In the genomic region with DNA sequence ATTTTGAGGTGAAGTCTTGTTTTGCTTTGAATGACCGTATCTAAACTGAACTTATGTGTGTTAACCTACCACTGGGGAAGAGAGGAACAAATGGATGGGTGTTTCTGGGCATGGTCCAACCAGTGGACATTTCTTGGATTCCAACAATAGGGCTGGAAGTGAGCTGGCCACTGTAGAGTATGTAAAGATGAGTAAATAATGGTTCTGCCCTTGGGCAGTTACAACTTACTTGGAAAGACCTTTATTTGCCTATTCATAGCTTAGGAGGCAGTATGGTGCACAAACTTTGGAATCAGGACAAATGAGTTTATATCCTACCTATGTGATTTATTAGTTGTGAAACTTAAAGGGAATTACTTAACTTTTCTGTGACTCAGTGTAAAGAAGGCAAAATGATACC, we compare ENCODE assay signal across 7 cellular contexts.
"Had no signal": no experiment of that assay in that cellular context is flagged by ENCODE, and none has a peak within 500 bp of the region (broad histone marks: within the 10 kb centered on the region; RNA-seq: fewer than 3 reads in every experiment).

No MANE protein-coding gene starts in this region.

- ATAC-seq: HCT116 had no signal

- H3K36me3 ChIP-seq: HAP-1 had no signal

- H3K4me1 ChIP-seq: HAP-1 had no signal

- H3K9me3 ChIP-seq: HAP-1 had no signal

- H3K9ac ChIP-seq: GM23248 had no signal

- H2AFZ ChIP-seq: GM23248 had no signal

- H3K27ac Mint-ChIP-seq: HFFc6 had no signal

- H3K4me3 Mint-ChIP-seq: HFFc6 had no signal

- H3K27ac ChIP-seq: GM23248 had no signal

- DNase-seq: GM23248, GOT3, H7, HFFc6, IMR-90 had no signal

- H3K4me3 ChIP-seq: GM23248, HAP-1 had no signal
